In genomic region chr14:70942342-70942706, GRCh38 we compare ENCODE assay signal across 1 cellular context.
TF ChIP-seq lines count a peak whose summit lies in the region.

No MANE protein-coding gene starts in this region.

TF ChIP-seq in GM23338, 12 proteins besides CTCF, POLR2A, EP300 and RAD21:
- TF ChIP-seq REST (IDR thresholded peaks at IDR 0.05; ENCODE audit: unreplicated experiment) (no peak), ZNF114 (CRISPR knock-in tag; IDR thresholded peaks at IDR 0.05) (no peak), CREB1 (CRISPR knock-in tag; IDR thresholded peaks at IDR 0.05; ENCODE audit: low read depth) (no peak), ETS1 (IDR thresholded peaks at IDR 0.05) (no peak), EZH2phosphoT487 (IDR thresholded peaks at IDR 0.05; ENCODE audit: unreplicated experiment) (no peak), POLR2AphosphoS5 (IDR thresholded peaks at IDR 0.05; ENCODE audit: low read depth) (no peak), ZNF462 (CRISPR knock-in tag; IDR thresholded peaks at IDR 0.05) (no peak), ZNF331 (CRISPR knock-in tag; IDR thresholded peaks at IDR 0.05; ENCODE audit: low read depth) (no peak), NANOG (IDR thresholded peaks at IDR 0.05; ENCODE audit: borderline replicate concordance) (no peak), STAT1 (IDR thresholded peaks at IDR 0.05; ENCODE audit: unreplicated experiment) (no peak)
